Comparison of ENCODE assay signal across 2 cellular contexts in the genomic region with DNA sequence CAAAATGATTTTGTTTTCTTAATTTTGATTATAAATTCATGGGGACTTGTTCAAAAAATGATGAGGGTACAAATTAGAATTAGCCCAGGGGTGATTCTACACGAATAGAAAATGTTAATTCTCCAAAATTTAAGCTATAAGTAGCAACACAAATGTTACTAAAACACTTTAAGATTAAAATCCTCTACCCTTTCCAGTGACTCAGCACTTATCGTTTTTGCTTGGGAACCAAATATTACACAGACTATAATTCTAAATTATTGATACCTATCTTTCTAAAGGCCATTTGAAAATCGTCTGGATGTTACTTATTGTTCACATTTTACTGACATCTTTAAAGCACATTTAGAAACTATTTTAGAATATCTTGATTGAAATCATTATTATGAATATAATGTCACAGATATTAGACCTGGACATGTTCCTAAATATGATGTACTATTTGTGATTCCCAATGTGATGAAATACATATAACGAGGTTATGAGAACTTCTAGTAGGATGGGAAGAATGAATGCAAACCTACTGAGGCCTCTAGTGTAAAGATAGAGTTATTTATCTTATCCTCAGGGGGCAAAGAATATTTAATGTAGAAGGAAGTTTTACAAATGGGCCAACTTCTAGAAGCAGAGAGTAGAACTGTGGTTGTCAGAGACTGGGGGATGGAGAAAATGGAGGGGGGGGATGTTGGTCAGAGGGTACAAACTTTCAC.
TF ChIP-seq lines count a peak whose summit lies in the region.

No MANE protein-coding gene starts in this region.

TF ChIP-seq in HepG2, 621 proteins besides CTCF, POLR2A, EP300 and RAD21 (continued from another document and continues in another):
- TF ChIP-seq, protein P1, sequence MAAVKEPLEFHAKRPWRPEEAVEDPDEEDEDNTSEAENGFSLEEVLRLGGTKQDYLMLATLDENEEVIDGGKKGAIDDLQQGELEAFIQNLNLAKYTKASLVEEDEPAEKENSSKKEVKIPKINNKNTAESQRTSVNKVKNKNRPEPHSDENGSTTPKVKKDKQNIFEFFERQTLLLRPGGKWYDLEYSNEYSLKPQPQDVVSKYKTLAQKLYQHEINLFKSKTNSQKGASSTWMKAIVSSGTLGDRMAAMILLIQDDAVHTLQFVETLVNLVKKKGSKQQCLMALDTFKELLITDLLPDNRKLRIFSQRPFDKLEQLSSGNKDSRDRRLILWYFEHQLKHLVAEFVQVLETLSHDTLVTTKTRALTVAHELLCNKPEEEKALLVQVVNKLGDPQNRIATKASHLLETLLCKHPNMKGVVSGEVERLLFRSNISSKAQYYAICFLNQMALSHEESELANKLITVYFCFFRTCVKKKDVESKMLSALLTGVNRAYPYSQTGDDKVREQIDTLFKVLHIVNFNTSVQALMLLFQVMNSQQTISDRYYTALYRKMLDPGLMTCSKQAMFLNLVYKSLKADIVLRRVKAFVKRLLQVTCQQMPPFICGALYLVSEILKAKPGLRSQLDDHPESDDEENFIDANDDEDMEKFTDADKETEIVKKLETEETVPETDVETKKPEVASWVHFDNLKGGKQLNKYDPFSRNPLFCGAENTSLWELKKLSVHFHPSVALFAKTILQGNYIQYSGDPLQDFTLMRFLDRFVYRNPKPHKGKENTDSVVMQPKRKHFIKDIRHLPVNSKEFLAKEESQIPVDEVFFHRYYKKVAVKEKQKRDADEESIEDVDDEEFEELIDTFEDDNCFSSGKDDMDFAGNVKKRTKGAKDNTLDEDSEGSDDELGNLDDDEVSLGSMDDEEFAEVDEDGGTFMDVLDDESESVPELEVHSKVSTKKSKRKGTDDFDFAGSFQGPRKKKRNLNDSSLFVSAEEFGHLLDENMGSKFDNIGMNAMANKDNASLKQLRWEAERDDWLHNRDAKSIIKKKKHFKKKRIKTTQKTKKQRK (IDR thresholded peaks at IDR 0.05; ENCODE audit: low read length), result no peak
- TF ChIP-seq, protein P2, sequence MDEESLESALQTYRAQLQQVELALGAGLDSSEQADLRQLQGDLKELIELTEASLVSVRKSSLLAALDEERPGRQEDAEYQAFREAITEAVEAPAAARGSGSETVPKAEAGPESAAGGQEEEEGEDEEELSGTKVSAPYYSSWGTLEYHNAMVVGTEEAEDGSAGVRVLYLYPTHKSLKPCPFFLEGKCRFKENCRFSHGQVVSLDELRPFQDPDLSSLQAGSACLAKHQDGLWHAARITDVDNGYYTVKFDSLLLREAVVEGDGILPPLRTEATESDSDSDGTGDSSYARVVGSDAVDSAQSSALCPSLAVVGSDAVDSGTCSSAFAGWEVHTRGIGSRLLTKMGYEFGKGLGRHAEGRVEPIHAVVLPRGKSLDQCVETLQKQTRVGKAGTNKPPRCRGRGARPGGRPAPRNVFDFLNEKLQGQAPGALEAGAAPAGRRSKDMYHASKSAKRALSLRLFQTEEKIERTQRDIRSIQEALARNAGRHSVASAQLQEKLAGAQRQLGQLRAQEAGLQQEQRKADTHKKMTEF (CRISPR knock-in tag; IDR thresholded peaks at IDR 0.05), result no peak
- TF ChIP-seq POGZ (CRISPR knock-in tag; IDR thresholded peaks at IDR 0.05) (no peak), SSRP1 (CRISPR knock-in tag; IDR thresholded peaks at IDR 0.05) (no peak), GLI4 (CRISPR knock-in tag; IDR thresholded peaks at IDR 0.05; ENCODE audit: borderline replicate concordance) (no peak)
- TF ChIP-seq, protein P3, sequence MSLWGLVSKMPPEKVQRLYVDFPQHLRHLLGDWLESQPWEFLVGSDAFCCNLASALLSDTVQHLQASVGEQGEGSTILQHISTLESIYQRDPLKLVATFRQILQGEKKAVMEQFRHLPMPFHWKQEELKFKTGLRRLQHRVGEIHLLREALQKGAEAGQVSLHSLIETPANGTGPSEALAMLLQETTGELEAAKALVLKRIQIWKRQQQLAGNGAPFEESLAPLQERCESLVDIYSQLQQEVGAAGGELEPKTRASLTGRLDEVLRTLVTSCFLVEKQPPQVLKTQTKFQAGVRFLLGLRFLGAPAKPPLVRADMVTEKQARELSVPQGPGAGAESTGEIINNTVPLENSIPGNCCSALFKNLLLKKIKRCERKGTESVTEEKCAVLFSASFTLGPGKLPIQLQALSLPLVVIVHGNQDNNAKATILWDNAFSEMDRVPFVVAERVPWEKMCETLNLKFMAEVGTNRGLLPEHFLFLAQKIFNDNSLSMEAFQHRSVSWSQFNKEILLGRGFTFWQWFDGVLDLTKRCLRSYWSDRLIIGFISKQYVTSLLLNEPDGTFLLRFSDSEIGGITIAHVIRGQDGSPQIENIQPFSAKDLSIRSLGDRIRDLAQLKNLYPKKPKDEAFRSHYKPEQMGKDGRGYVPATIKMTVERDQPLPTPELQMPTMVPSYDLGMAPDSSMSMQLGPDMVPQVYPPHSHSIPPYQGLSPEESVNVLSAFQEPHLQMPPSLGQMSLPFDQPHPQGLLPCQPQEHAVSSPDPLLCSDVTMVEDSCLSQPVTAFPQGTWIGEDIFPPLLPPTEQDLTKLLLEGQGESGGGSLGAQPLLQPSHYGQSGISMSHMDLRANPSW (CRISPR knock-in tag; IDR thresholded peaks at IDR 0.05; ENCODE audit: borderline replicate concordance), result no peak

TF ChIP-seq in GM23338, 12 proteins besides CTCF, POLR2A, EP300 and RAD21 (continued from another document):
- TF ChIP-seq, protein P4, sequence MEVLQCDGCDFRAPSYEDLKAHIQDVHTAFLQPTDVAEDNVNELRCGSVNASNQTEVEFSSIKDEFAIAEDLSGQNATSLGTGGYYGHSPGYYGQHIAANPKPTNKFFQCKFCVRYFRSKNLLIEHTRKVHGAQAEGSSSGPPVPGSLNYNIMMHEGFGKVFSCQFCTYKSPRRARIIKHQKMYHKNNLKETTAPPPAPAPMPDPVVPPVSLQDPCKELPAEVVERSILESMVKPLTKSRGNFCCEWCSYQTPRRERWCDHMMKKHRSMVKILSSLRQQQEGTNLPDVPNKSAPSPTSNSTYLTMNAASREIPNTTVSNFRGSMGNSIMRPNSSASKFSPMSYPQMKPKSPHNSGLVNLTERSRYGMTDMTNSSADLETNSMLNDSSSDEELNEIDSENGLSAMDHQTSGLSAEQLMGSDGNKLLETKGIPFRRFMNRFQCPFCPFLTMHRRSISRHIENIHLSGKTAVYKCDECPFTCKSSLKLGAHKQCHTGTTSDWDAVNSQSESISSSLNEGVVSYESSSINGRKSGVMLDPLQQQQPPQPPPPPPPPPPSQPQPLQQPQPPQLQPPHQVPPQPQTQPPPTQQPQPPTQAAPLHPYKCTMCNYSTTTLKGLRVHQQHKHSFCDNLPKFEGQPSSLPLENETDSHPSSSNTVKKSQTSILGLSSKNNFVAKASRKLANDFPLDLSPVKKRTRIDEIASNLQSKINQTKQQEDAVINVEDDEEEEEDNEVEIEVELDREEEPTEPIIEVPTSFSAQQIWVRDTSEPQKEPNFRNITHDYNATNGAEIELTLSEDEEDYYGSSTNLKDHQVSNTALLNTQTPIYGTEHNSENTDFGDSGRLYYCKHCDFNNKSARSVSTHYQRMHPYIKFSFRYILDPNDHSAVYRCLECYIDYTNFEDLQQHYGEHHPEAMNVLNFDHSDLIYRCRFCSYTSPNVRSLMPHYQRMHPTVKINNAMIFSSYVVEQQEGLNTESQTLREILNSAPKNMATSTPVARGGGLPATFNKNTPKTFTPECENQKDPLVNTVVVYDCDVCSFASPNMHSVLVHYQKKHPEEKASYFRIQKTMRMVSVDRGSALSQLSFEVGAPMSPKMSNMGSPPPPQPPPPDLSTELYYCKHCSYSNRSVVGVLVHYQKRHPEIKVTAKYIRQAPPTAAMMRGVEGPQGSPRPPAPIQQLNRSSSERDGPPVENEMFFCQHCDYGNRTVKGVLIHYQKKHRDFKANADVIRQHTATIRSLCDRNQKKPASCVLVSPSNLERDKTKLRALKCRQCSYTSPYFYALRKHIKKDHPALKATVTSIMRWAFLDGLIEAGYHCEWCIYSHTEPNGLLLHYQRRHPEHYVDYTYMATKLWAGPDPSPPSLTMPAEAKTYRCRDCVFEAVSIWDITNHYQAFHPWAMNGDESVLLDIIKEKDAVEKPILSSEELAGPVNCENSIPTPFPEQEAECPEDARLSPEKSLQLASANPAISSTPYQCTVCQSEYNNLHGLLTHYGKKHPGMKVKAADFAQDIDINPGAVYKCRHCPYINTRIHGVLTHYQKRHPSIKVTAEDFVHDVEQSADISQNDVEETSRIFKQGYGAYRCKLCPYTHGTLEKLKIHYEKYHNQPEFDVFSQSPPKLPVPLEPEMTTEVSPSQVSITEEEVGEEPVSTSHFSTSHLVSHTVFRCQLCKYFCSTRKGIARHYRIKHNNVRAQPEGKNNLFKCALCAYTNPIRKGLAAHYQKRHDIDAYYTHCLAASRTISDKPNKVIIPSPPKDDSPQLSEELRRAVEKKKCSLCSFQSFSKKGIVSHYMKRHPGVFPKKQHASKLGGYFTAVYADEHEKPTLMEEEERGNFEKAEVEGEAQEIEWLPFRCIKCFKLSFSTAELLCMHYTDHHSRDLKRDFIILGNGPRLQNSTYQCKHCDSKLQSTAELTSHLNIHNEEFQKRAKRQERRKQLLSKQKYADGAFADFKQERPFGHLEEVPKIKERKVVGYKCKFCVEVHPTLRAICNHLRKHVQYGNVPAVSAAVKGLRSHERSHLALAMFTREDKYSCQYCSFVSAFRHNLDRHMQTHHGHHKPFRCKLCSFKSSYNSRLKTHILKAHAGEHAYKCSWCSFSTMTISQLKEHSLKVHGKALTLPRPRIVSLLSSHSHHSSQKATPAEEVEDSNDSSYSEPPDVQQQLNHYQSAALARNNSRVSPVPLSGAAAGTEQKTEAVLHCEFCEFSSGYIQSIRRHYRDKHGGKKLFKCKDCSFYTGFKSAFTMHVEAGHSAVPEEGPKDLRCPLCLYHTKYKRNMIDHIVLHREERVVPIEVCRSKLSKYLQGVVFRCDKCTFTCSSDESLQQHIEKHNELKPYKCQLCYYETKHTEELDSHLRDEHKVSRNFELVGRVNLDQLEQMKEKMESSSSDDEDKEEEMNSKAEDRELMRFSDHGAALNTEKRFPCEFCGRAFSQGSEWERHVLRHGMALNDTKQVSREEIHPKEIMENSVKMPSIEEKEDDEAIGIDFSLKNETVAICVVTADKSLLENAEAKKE (CRISPR knock-in tag; IDR thresholded peaks at IDR 0.05), result no peak
- no peak for TF ChIP-seq CREB1 (CRISPR knock-in tag; IDR thresholded peaks at IDR 0.05; ENCODE audit: low read depth)
- no peak for TF ChIP-seq EZH2phosphoT487 (IDR thresholded peaks at IDR 0.05; ENCODE audit: unreplicated experiment)
- TF ChIP-seq STAT1 (IDR thresholded peaks at IDR 0.05; ENCODE audit: unreplicated experiment), result no peak
- TF ChIP-seq, protein P5, sequence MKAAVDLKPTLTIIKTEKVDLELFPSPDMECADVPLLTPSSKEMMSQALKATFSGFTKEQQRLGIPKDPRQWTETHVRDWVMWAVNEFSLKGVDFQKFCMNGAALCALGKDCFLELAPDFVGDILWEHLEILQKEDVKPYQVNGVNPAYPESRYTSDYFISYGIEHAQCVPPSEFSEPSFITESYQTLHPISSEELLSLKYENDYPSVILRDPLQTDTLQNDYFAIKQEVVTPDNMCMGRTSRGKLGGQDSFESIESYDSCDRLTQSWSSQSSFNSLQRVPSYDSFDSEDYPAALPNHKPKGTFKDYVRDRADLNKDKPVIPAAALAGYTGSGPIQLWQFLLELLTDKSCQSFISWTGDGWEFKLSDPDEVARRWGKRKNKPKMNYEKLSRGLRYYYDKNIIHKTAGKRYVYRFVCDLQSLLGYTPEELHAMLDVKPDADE (IDR thresholded peaks at IDR 0.05), result no peak
- no peak for TF ChIP-seq NANOG (IDR thresholded peaks at IDR 0.05; ENCODE audit: borderline replicate concordance)
- TF ChIP-seq POLR2AphosphoS5 (IDR thresholded peaks at IDR 0.05; ENCODE audit: low read depth), result no peak
- TF ChIP-seq, protein P6, sequence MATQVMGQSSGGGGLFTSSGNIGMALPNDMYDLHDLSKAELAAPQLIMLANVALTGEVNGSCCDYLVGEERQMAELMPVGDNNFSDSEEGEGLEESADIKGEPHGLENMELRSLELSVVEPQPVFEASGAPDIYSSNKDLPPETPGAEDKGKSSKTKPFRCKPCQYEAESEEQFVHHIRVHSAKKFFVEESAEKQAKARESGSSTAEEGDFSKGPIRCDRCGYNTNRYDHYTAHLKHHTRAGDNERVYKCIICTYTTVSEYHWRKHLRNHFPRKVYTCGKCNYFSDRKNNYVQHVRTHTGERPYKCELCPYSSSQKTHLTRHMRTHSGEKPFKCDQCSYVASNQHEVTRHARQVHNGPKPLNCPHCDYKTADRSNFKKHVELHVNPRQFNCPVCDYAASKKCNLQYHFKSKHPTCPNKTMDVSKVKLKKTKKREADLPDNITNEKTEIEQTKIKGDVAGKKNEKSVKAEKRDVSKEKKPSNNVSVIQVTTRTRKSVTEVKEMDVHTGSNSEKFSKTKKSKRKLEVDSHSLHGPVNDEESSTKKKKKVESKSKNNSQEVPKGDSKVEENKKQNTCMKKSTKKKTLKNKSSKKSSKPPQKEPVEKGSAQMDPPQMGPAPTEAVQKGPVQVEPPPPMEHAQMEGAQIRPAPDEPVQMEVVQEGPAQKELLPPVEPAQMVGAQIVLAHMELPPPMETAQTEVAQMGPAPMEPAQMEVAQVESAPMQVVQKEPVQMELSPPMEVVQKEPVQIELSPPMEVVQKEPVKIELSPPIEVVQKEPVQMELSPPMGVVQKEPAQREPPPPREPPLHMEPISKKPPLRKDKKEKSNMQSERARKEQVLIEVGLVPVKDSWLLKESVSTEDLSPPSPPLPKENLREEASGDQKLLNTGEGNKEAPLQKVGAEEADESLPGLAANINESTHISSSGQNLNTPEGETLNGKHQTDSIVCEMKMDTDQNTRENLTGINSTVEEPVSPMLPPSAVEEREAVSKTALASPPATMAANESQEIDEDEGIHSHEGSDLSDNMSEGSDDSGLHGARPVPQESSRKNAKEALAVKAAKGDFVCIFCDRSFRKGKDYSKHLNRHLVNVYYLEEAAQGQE (IDR thresholded peaks at IDR 0.05; ENCODE audit: unreplicated experiment), result no peak
- no peak for TF ChIP-seq ZNF331 (CRISPR knock-in tag; IDR thresholded peaks at IDR 0.05; ENCODE audit: low read depth)
- no peak for TF ChIP-seq ZNF114 (CRISPR knock-in tag; IDR thresholded peaks at IDR 0.05)
- TF ChIP-seq EZH2 (IDR thresholded peaks at IDR 0.05; ENCODE audit: low read depth, unreplicated experiment), result no peak
